In genomic region chr22:31085928-31086327, GRCh38 we compare ENCODE assay signal across 8 cellular contexts. TPM values are rescaled to one million over a fixed set of nuclear protein-coding genes. Genes with fewer than 3 reads are reported as not detected.
A peak's percentile ranks its signal among the peaks of the same experiment; 100 is the strongest.
DNase-seq lines count a peak whose midpoint lies in the region; ATAC-seq and TF ChIP-seq lines count a peak whose summit lies in the region.

No MANE protein-coding gene starts in this region.

- CTCF ChIA-PET in CD8-positive, alpha-beta T cell (lab: Charles Lee) = interaction anchor here (0.8 to 4.5 kb wide), 17 partner anchors 23 to 451 kb away, joined by 3 to 52 read pairs (median 10); partner anchors contain the start of genes MORC2, SLC35E4 and TUG1
- CTCF ChIA-PET in OCI-LY7 (lab: Charles Lee; ENCODE audit: unreplicated experiment) = interaction anchor here (1.7 kb wide), 1 partner anchor 21 kb away, joined by 6 read pairs; no protein-coding TSS in a partner anchor

- intact Hi-C loops in CD8-positive, alpha-beta T cell (cut with DNase I, micrococcal nuclease) = loop anchor here (1.0 to 10.0 kb wide), 17 partner anchors 21 to 1481 kb away; partner anchors contain the start of genes CCDC157 (in 1 of the 2), DRG1 (in 1 of the 2), DUSP18 (in 1 of the 2) and LIMK2 (in 1 of the 2)
- intact Hi-C loops in OCI-LY7 (cut with micrococcal nuclease; ENCODE audit: unreplicated experiment) = loop anchor here (10.0 kb wide), 1 partner anchor 451 kb away; the partner anchor contains the start of gene SLC35E4

- no peaks in the 10 kb centered on the region for H3K9me2 ChIP-seq in OCI-LY7 (ENCODE audit: insufficient read depth, low read length)

- no peak overlapping the region for H3K27ac Mint-ChIP-seq in CD8-positive, alpha-beta T cell
- H3K27ac Mint-ChIP-seq in progenitor cell of endocrine pancreas = peak overlapping the region; percentile 89

- no peak for DNase-seq in CD8-positive, alpha-beta T cell
- DNase-seq in OCI-LY7 (ENCODE audit: low spot score) (no peak), epithelial cell of proximal tubule (ENCODE audit: low read depth) (no peak), progenitor cell of endocrine pancreas (ENCODE audit: low spot score, unreplicated experiment) (no peak), NCI-H187 treated with DMSO at 0.1 percent for 48 hours (lab: John Stamatoyannopoulos, UW) (no peak), midbrain (lab: John Stamatoyannopoulos, UW) (no peak), T1000 (lab: John Stamatoyannopoulos, UW) (no peak)

- H3K4me3 Mint-ChIP-seq in CD8-positive, alpha-beta T cell = peak overlapping the region; percentile 59
- H3K4me3 Mint-ChIP-seq in progenitor cell of endocrine pancreas (ENCODE audit: low read depth) = peak overlapping the region; percentile 76

- no peaks in the 10 kb centered on the region for H3K9me3 ChIP-seq in CD8-positive, alpha-beta T cell (ENCODE audit: low read length)
- H3K9me3 ChIP-seq in OCI-LY7 (ENCODE audit: low read length) = no peaks in the 10 kb centered on the region

- POLR2A ChIA-PET in CD8-positive, alpha-beta T cell (lab: Charles Lee) = interaction anchor here (1.3 to 2.2 kb wide), 4 partner anchors 117 to 164 kb away, joined by 4 to 15 read pairs (median 7); partner anchors contain the start of genes MORC2 and TUG1
- POLR2A ChIA-PET in OCI-LY7 (lab: Charles Lee) = interaction anchor here (0.6 kb wide), 1 partner anchor 211 kb away, joined by 3 read pairs; no protein-coding TSS in a partner anchor

- H3K36me3 Mint-ChIP-seq in CD8-positive, alpha-beta T cell = no peaks in the 10 kb centered on the region
- no peaks in the 10 kb centered on the region for H3K36me3 Mint-ChIP-seq in progenitor cell of endocrine pancreas (ENCODE audit: insufficient read depth)

- no peak for TF ChIP-seq CTCF in CD8-positive, alpha-beta T cell (IDR thresholded peaks at IDR 0.05)
- no peak for TF ChIP-seq CTCF in OCI-LY7 (conservative IDR thresholded peaks at IDR 0.05; ENCODE audit: low read length)
- TF ChIP-seq CTCF in epithelial cell of proximal tubule (conservative IDR thresholded peaks at IDR 0.05; ENCODE audit: low read depth, low read length) = no peak
- no peak for TF ChIP-seq CTCF in progenitor cell of endocrine pancreas (IDR thresholded peaks at IDR 0.05; ENCODE audit: unreplicated experiment)

- BruUV-seq in OCI-LY7 (replicated peaks; lab: Mats Ljungman, UMichigan) = no TSS peak

- no peak overlapping the region for H3K4me3 ChIP-seq in CD8-positive, alpha-beta T cell (ENCODE audit: low read depth, low read length)
- H3K4me3 ChIP-seq in OCI-LY7 (ENCODE audit: low read depth, low read length, poor library complexity, severe bottlenecking) (no peak overlapping the region), epithelial cell of proximal tubule (ENCODE audit: low read depth, low read length) (peak overlapping the region; percentile 96)

- H3K36me3 ChIP-seq in CD8-positive, alpha-beta T cell (ENCODE audit: insufficient read depth, low read length) = no peaks in the 10 kb centered on the region
- no peaks in the 10 kb centered on the region for H3K36me3 ChIP-seq in OCI-LY7 (ENCODE audit: insufficient read depth, low read length)

- H3K27ac ChIP-seq in CD8-positive, alpha-beta T cell (ENCODE audit: low read depth, low read length) = no peak overlapping the region
- no peak overlapping the region for H3K27ac ChIP-seq in OCI-LY7 (ENCODE audit: low read depth, low read length, poor library complexity, severe bottlenecking)

- H3K27me3 ChIP-seq in CD8-positive, alpha-beta T cell (ENCODE audit: insufficient read depth, low read length) = no peaks in the 10 kb centered on the region

- H3K9me3 Mint-ChIP-seq in CD8-positive, alpha-beta T cell = no peaks in the 10 kb centered on the region
- no peaks in the 10 kb centered on the region for H3K9me3 Mint-ChIP-seq in progenitor cell of endocrine pancreas (ENCODE audit: low read depth)

- H3K4me1 Mint-ChIP-seq in CD8-positive, alpha-beta T cell (ENCODE audit: low read depth) = peaks cover 31% of the 10 kb centered on the region
- H3K4me1 Mint-ChIP-seq in progenitor cell of endocrine pancreas (ENCODE audit: low read depth) = peaks cover 28% of the 10 kb centered on the region

- ATAC-seq in CD8-positive, alpha-beta T cell = no peak
- no peak for ATAC-seq in HG02763 (IDR thresholded peaks at IDR 0.05; ENCODE audit: unreplicated experiment)

- no peaks in the 10 kb centered on the region; the same call in 1 of the 2 replicates for H3K79me2 ChIP-seq in OCI-LY7 (ENCODE audit: insufficient read depth, low read depth, low read length)

- H3K27me3 Mint-ChIP-seq in CD8-positive, alpha-beta T cell (ENCODE audit: low read depth) = no peaks in the 10 kb centered on the region
- H3K27me3 Mint-ChIP-seq in progenitor cell of endocrine pancreas = no peaks in the 10 kb centered on the region

- no peak overlapping the region for H2AFZ ChIP-seq in OCI-LY7 (ENCODE audit: low read length)

- H3K4me1 ChIP-seq in CD8-positive, alpha-beta T cell (ENCODE audit: insufficient read depth, low read length) = peaks cover 32% of the 10 kb centered on the region
- H3K4me1 ChIP-seq in OCI-LY7 (ENCODE audit: insufficient read depth, low read length, poor library complexity, severe bottlenecking) = peaks cover 47% of the 10 kb centered on the region

- H3K4me2 ChIP-seq in OCI-LY7 (ENCODE audit: low read length) = peak overlapping the region; percentile 95

- H4K20me1 ChIP-seq in OCI-LY7 (ENCODE audit: insufficient read depth, low read length) = no peaks in the 10 kb centered on the region

RNA-seq across cellular contexts. Expression of gene SMTN, which starts 4.8 kb away (rescaled TPM):
- 1 to 10 TPM; 4.0 to 4.9 TPM for total RNA-seq in CD8-positive, alpha-beta T cell
- total RNA-seq in OCI-LY7 (2014; rRNA removed; shearing (Covaris generic)) = 13.5 and 16.9 TPM in 2 replicates
- total RNA-seq in OCI-LY7 (2022) (35.4 and 50.8 TPM in 2 replicates), epithelial cell of proximal tubule (138 and 166 TPM in 2 replicates), progenitor cell of endocrine pancreas (40.8 and 48.0 TPM in 2 replicates)

RNA-seq across cellular contexts. Expression of gene SELENOM, which starts 21.4 kb away (rescaled TPM):
- total RNA-seq in CD8-positive, alpha-beta T cell = 10 to 100 TPM; 55.6 to 62.2 TPM
- 1.4 TPM in 1 of 2 replicates, not detected in the other for total RNA-seq in OCI-LY7 (2014; rRNA removed; shearing (Covaris generic))
- total RNA-seq in OCI-LY7 (2022) = 0.55 and 1.8 TPM in 2 replicates
- total RNA-seq in epithelial cell of proximal tubule = 18.9 and 56.3 TPM in 2 replicates
- 3.1 and 3.7 TPM in 2 replicates for total RNA-seq in progenitor cell of endocrine pancreas

RNA-seq across cellular contexts. Expression of gene INPP5J, which starts 36.8 kb away (rescaled TPM):
- total RNA-seq in CD8-positive, alpha-beta T cell = under 1 TPM; 0.11 to 0.14 TPM
- total RNA-seq in OCI-LY7 (2014; rRNA removed; shearing (Covaris generic)) = not detected in 2 replicates
- total RNA-seq in OCI-LY7 (2022) (7.0 and 7.5 TPM in 2 replicates), epithelial cell of proximal tubule (1.2 and 3.0 TPM in 2 replicates), progenitor cell of endocrine pancreas (14.8 and 17.9 TPM in 2 replicates)

RNA-seq across cellular contexts. Expression of gene PLA2G3, which starts 54.4 kb away (rescaled TPM):
- total RNA-seq in CD8-positive, alpha-beta T cell = not detected
- total RNA-seq in OCI-LY7 (2014; rRNA removed; shearing (Covaris generic)) = not detected in 2 replicates
- total RNA-seq in OCI-LY7 (2022) (not detected in 2 replicates), epithelial cell of proximal tubule (2.0 TPM in 1 of 2 replicates, not detected in the other), progenitor cell of endocrine pancreas (2.6 and 4.6 TPM in 2 replicates)
